Comparison of ENCODE assay signal across 39 cellular contexts in the genomic region with DNA sequence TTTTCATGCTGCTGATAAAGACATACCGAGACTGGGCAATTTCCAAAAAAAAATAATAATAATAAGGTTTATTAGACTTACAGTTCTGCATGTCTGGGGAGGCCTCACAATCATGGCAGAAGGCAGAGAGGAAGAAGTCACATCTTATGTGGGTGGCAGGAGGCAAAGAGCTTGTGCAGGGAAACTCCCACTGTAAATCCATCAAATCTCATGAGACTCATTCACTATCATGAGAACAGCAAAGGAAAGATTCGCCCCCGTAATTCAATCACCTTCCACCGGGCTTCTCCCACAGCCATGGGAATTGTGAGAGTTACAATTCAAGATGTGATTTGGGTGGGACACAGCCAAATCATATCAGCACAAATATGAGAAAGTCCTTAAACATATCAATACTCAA.
"Had no signal": no experiment of that assay in that cellular context is flagged by ENCODE, and none has a peak within 500 bp of the region (broad histone marks: within the 10 kb centered on the region; RNA-seq: fewer than 3 reads in every experiment).

No MANE protein-coding gene starts in this region.

- H3K4me1 Mint-ChIP-seq: activated naive CD4-positive, alpha-beta T cell treated with anti-CD3 and anti-CD28 coated beads, Interleukin-2, amount 10 ng/mL, durations not matched to agents 7 days and 5 days; activated naive CD4-positive, alpha-beta T cell treated with anti-CD3 and anti-CD28 coated beads, Interleukin-2, amount 50 U/mL, for 24 hours; activated naive CD8-positive, alpha-beta T cell treated with anti-CD3 and anti-CD28 coated beads for 36 hours; activated naive CD8-positive, alpha-beta T cell treated with anti-CD3 and anti-CD28 coated beads, Interleukin-2, amount 10 ng/mL, durations not matched to agents 7 days and 5 days; activated naive CD8-positive, alpha-beta T cell treated with anti-CD3 and anti-CD28 coated beads, Interleukin-2, amount 50 U/mL, for 24 hours; activated T-helper 17 cell treated with anti-CD3 and anti-CD28 coated beads, Interleukin-2, amount 50 U/mL, for 72 hours; brain; central memory CD8-positive, alpha-beta T cell had no signal

- H3K9me3 ChIP-seq: adrenal gland, ascending aorta, body of pancreas, breast epithelium had no signal

- H3K4me3 ChIP-seq: adrenal gland, ascending aorta, body of pancreas, breast epithelium, cardiac muscle cell had no signal

- ATAC-seq: activated naive CD4-positive, alpha-beta T cell treated with anti-CD3 and anti-CD28 coated beads, Interleukin-2, amount 50 U/mL, for 72 hours; activated naive CD8-positive, alpha-beta T cell treated with anti-CD3 and anti-CD28 coated beads, Interleukin-2, amount 50 U/mL, for 24 hours; activated T-cell treated with anti-CD3 and anti-CD28 coated beads, Interleukin-2, amount 50 U/mL, for 4 hours; activated T-cell treated with anti-CD3 and anti-CD28 coated beads, Interleukin-2, amount 50 U/mL, for 72 hours; activated T-helper 17 cell treated with anti-CD3 and anti-CD28 coated beads, Interleukin-2, amount 50 U/mL, for 72 hours; body of pancreas had no signal

- FAIRE-seq: bronchial epithelial cell had no signal

- H3K36me3 ChIP-seq: adrenal gland, ascending aorta, brain microvascular endothelial cell, breast epithelium, cardiac muscle cell had no signal

- H3K27ac Mint-ChIP-seq: activated naive CD4-positive, alpha-beta T cell treated with anti-CD3 and anti-CD28 coated beads for 36 hours; activated naive CD4-positive, alpha-beta T cell treated with anti-CD3 and anti-CD28 coated beads, Interleukin-2, amount 10 ng/mL, durations not matched to agents 7 days and 5 days; activated naive CD4-positive, alpha-beta T cell treated with anti-CD3 and anti-CD28 coated beads, Interleukin-2, amount 50 U/mL, for 24 hours; activated naive CD4-positive, alpha-beta T cell treated with anti-CD3 and anti-CD28 coated beads, Interleukin-2, amount 50 U/mL, for 72 hours; activated naive CD8-positive, alpha-beta T cell; activated naive CD8-positive, alpha-beta T cell treated with anti-CD3 and anti-CD28 coated beads for 36 hours; activated naive CD8-positive, alpha-beta T cell treated with anti-CD3 and anti-CD28 coated beads, Interleukin-2, amount 10 ng/mL, durations not matched to agents 7 days and 5 days; activated naive CD8-positive, alpha-beta T cell treated with anti-CD3 and anti-CD28 coated beads, Interleukin-2, amount 50 U/mL, for 24 hours; activated T-cell treated with anti-CD3 and anti-CD28 coated beads, Interleukin-2, amount 50 U/mL, for 24 hours; activated T-cell treated with anti-CD3 and anti-CD28 coated beads, Interleukin-2, amount 50 U/mL, for 72 hours; activated T-helper 1 cell treated with anti-CD3 and anti-CD28 coated beads, Interleukin-12 subunit alpha, Interleukin-12 subunit beta, Interleukin-2, Interleukin-4 antibody, amounts not matched to agents 30 ng/mL and 10 ng/mL and 1 ng/mL, durations not matched to agents 14 hours and 24 hours and 36 hours; activated T-helper 17 cell treated with anti-CD3 and anti-CD28 coated beads, Interleukin-2, amount 50 U/mL, for 72 hours; activated T-helper 2 cell treated with anti-CD3 and anti-CD28 coated beads, Interferon-gamma antibody, Interleukin-2, Interleukin-4, amounts not matched to agents 10 μg/mL and 5 μg/mL and 100 μg/mL, durations not matched to agents 14 hours and 24 hours and 36 hours; brain had no signal

- DNase-seq: activated effector memory CD4-positive, alpha-beta T cell treated with anti-CD3 and anti-CD28 coated beads, Interleukin-2, amount 50 U/mL, for 16 hours; activated effector memory CD4-positive, alpha-beta T cell treated with Interleukin-2 at 50 U/mL for 16 hours; activated gamma-delta T cell; activated gamma-delta T cell treated with Interleukin-2 at 50 U/mL for 16 hours; activated naive CD4-positive, alpha-beta T cell; activated naive CD4-positive, alpha-beta T cell treated with anti-CD3 and anti-CD28 coated beads for 36 hours; activated naive CD4-positive, alpha-beta T cell treated with anti-CD3 and anti-CD28 coated beads, Interleukin-2, amount 10 ng/mL, durations not matched to agents 7 days and 5 days; activated naive CD4-positive, alpha-beta T cell treated with anti-CD3 and anti-CD28 coated beads, Interleukin-2, amount 50 U/mL, for 16 hours; activated naive CD4-positive, alpha-beta T cell treated with Interleukin-2 at 50 U/mL for 16 hours; activated naive CD8-positive, alpha-beta T cell treated with anti-CD3 and anti-CD28 coated beads for 36 hours; activated naive CD8-positive, alpha-beta T cell treated with anti-CD3 and anti-CD28 coated beads, Interleukin-2, amount 10 ng/mL, durations not matched to agents 7 days and 5 days; activated naive CD8-positive, alpha-beta T cell treated with anti-CD3 and anti-CD28 coated beads, Interleukin-2, amount 50 U/mL, for 24 hours; activated T-cell treated with anti-CD3 and anti-CD28 coated beads for 4 hours; activated T-cell treated with anti-CD3 and anti-CD28 coated beads, Interleukin-2, amount 50 U/mL, for 1 hour; activated T-cell treated with anti-CD3 and anti-CD28 coated beads, Interleukin-2, amount 50 U/mL, for 24 hours; activated T-cell treated with anti-CD3 and anti-CD28 coated beads, Interleukin-2, amount 50 U/mL, for 4 hours; activated T-cell treated with anti-CD3 and anti-CD28 coated beads, Interleukin-2, amount 50 U/mL, for 48 hours; activated T-cell treated with anti-CD3 and anti-CD28 coated beads, Interleukin-2, amount 50 U/mL, for 72 hours; amniotic stem cell; amygdala; anterior cingulate cortex; aorta; body of pancreas; brain microvascular endothelial cell; central memory CD4-positive, alpha-beta T cell; cerebellar nuclear complex had no signal

- H3K27ac ChIP-seq: adrenal gland, ascending aorta, body of pancreas, brain microvascular endothelial cell, breast epithelium, cardiac muscle cell had no signal

- H3K27me3 Mint-ChIP-seq: activated naive CD4-positive, alpha-beta T cell treated with anti-CD3 and anti-CD28 coated beads, Interleukin-2, amount 10 ng/mL, durations not matched to agents 7 days and 5 days; activated naive CD4-positive, alpha-beta T cell treated with anti-CD3 and anti-CD28 coated beads, Interleukin-2, amount 50 U/mL, for 24 hours; activated naive CD8-positive, alpha-beta T cell; activated naive CD8-positive, alpha-beta T cell treated with anti-CD3 and anti-CD28 coated beads for 36 hours; activated naive CD8-positive, alpha-beta T cell treated with anti-CD3 and anti-CD28 coated beads, Interleukin-2, amount 10 ng/mL, durations not matched to agents 7 days and 5 days; activated naive CD8-positive, alpha-beta T cell treated with anti-CD3 and anti-CD28 coated beads, Interleukin-2, amount 50 U/mL, for 24 hours; activated T-cell treated with anti-CD3 and anti-CD28 coated beads, Interleukin-2, amount 50 U/mL, for 24 hours; activated T-helper 17 cell treated with anti-CD3 and anti-CD28 coated beads, Interleukin-2, amount 50 U/mL, for 72 hours; brain; central memory CD8-positive, alpha-beta T cell had no signal

- H3K27me3 ChIP-seq: adrenal gland, ascending aorta, body of pancreas, brain microvascular endothelial cell, breast epithelium, cardiac muscle cell had no signal

- H3K4me1 ChIP-seq: adrenal gland, ascending aorta, body of pancreas, breast epithelium had no signal

- H3K36me3 Mint-ChIP-seq: activated naive CD4-positive, alpha-beta T cell treated with anti-CD3 and anti-CD28 coated beads, Interleukin-2, amount 10 ng/mL, durations not matched to agents 7 days and 5 days; activated naive CD4-positive, alpha-beta T cell treated with anti-CD3 and anti-CD28 coated beads, Interleukin-2, amount 50 U/mL, for 24 hours; activated naive CD4-positive, alpha-beta T cell treated with anti-CD3 and anti-CD28 coated beads, Interleukin-2, amount 50 U/mL, for 72 hours; activated naive CD8-positive, alpha-beta T cell; activated naive CD8-positive, alpha-beta T cell treated with anti-CD3 and anti-CD28 coated beads for 36 hours; activated naive CD8-positive, alpha-beta T cell treated with anti-CD3 and anti-CD28 coated beads, Interleukin-2, amount 10 ng/mL, durations not matched to agents 7 days and 5 days; brain had no signal

- H3K4me3 Mint-ChIP-seq: activated naive CD4-positive, alpha-beta T cell treated with anti-CD3 and anti-CD28 coated beads for 36 hours; activated naive CD4-positive, alpha-beta T cell treated with anti-CD3 and anti-CD28 coated beads, Interleukin-2, amount 10 ng/mL, durations not matched to agents 7 days and 5 days; activated naive CD4-positive, alpha-beta T cell treated with anti-CD3 and anti-CD28 coated beads, Interleukin-2, amount 50 U/mL, for 24 hours; activated naive CD8-positive, alpha-beta T cell; activated naive CD8-positive, alpha-beta T cell treated with anti-CD3 and anti-CD28 coated beads for 36 hours; activated naive CD8-positive, alpha-beta T cell treated with anti-CD3 and anti-CD28 coated beads, Interleukin-2, amount 10 ng/mL, durations not matched to agents 7 days and 5 days; activated naive CD8-positive, alpha-beta T cell treated with anti-CD3 and anti-CD28 coated beads, Interleukin-2, amount 50 U/mL, for 24 hours; activated T-cell treated with anti-CD3 and anti-CD28 coated beads, Interleukin-2, amount 50 U/mL, for 24 hours; activated T-cell treated with anti-CD3 and anti-CD28 coated beads, Interleukin-2, amount 50 U/mL, for 4 hours; activated T-cell treated with anti-CD3 and anti-CD28 coated beads, Interleukin-2, amount 50 U/mL, for 72 hours; activated T-helper 1 cell treated with anti-CD3 and anti-CD28 coated beads, Interleukin-12 subunit alpha, Interleukin-12 subunit beta, Interleukin-2, Interleukin-4 antibody, amounts not matched to agents 30 ng/mL and 10 ng/mL and 1 ng/mL, durations not matched to agents 14 hours and 24 hours and 36 hours; activated T-helper 17 cell treated with anti-CD3 and anti-CD28 coated beads, Interleukin-2, amount 50 U/mL, for 72 hours; brain; central memory CD8-positive, alpha-beta T cell had no signal

- H3K9me3 Mint-ChIP-seq: activated naive CD4-positive, alpha-beta T cell treated with anti-CD3 and anti-CD28 coated beads, Interleukin-2, amount 50 U/mL, for 24 hours; brain had no signal
